ENCODE assay signal across 1 cellular context in the genomic region with DNA sequence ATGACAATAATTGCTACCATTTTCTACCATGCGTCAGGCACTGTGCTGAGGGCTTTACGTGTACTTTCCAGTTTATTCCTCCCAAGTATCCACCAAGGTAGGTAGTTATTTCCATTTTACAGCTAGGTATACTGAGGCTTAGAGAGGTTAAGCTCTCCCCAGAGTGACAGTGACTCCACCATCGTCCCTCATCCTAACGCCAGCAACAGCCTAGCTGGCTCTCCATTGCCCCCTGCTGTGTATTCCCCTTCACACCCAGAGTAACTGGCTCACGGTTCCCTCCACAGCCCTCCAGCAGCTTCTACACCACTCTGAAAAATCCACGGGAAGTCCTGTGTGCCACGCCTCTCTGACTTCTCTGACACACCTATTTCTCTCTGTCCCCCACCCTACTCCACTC.
TF ChIP-seq lines count a peak whose summit lies in the region.

No MANE protein-coding gene starts in this region.

TF ChIP-seq in H1, 55 proteins besides CTCF, POLR2A, EP300 and RAD21:
- TF ChIP-seq TAF1 (IDR thresholded peaks at IDR 0.05; ENCODE audit: low read depth, low read length): no peak
- TF ChIP-seq KDM1A (IDR thresholded peaks at IDR 0.05; ENCODE audit: borderline replicate concordance, low read length): peak; percentile 53; the same call in 1 of the 2 replicates
